Comparison of ENCODE assay signal across 17 cellular contexts in genomic region chr1:6317101-6317760, GRCh38. TPM values are rescaled to one million over a fixed set of nuclear protein-coding genes. Genes with fewer than 3 reads are reported as not detected.
DNase-seq lines count a peak whose midpoint lies in the region; FAIRE-seq and TF ChIP-seq lines count a peak whose summit lies in the region.
"Had no signal": no experiment of that assay in that cellular context is flagged by ENCODE, and none has a peak within 500 bp of the region (broad histone marks: within the 10 kb centered on the region; RNA-seq: fewer than 3 reads in every experiment).

No MANE protein-coding gene starts in this region.

- H3K18ac ChIP-seq in mesendoderm (ENCODE audit: low read length): no peak overlapping the region

- H3K9ac ChIP-seq in mesendoderm (ENCODE audit: low read length): no peak overlapping the region

- no peak overlapping the region for H3K56ac ChIP-seq in mesendoderm (ENCODE audit: low read length)

- peaks cover 5% of the 10 kb centered on the region for H3K4me1 ChIP-seq in mesodermal cell (ENCODE audit: control insufficient read depth, insufficient read depth, low read length, poor library complexity, severe bottlenecking)
- H3K4me1 ChIP-seq in uterus: no peaks in the 10 kb centered on the region
- no peaks in the 10 kb centered on the region for H3K4me1 ChIP-seq in mesendoderm (ENCODE audit: control insufficient read depth, low read depth, low read length)
- H3K4me1 ChIP-seq: sigmoid colon had no signal

- in situ Hi-C loops in Caki2 (cut with HindIII; ENCODE audit: low pct_unique_long_range_greater_than_20kb, low sequenced_read_pairs): no loop called here

- H3K79me1 ChIP-seq in mesendoderm (ENCODE audit: low read length): no peaks in the 10 kb centered on the region

- no peak overlapping the region for H4K8ac ChIP-seq in mesendoderm (ENCODE audit: low read depth, low read length)

- no peak overlapping the region for H4K5ac ChIP-seq in mesendoderm (ENCODE audit: low read length)

- no peak overlapping the region for H3K23ac ChIP-seq in mesendoderm (ENCODE audit: low read length)

- FAIRE-seq in RCC 7860 (lab: Jason Lieb, UNC): no peak
- FAIRE-seq: H1, islet of Langerhans had no signal

- DNase-seq in Caki2 (ENCODE audit: low read depth): peak; percentile 52
- DNase-seq in astrocyte of the hippocampus (ENCODE audit: low read depth, low spot score): peak; percentile 37
- DNase-seq in uterus: no peak
- DNase-seq in mesendoderm: no peak
- no peak for DNase-seq in RCC 7860 (ENCODE audit: low spot score)
- DNase-seq in activated CD4-positive, alpha-beta T cell treated with anti-CD3 and anti-CD28 coated beads, Interleukin-2, amount 50 U/mL, for 48 hours: no peak
- DNase-seq: activated gamma-delta T cell treated with Interleukin-2 at 50 U/mL for 16 hours; effector CD4-positive, alpha-beta T cell; NCI-H2081 treated with DMSO at 0.1 percent for 48 hours; NCI-H69; nucleus accumbens; sigmoid colon; SW 1271 had no signal

- WGBS in mesodermal cell (ENCODE audit: insufficient coverage in 2 of 2), 2 experiments: 92 to 97% methylated on average over 7 to 10 of the region's 11 CpGs
- no CpG with 5 or more reads among the region's 11 CpGs for WGBS in mesendoderm (ENCODE audit: extremely low coverage, insufficient coverage, low lambda C conversion rate)

- H3K36me3 ChIP-seq in KOPT-K1 (ENCODE audit: insufficient read depth, low read length) (peaks cover 71% of the 10 kb centered on the region), mesodermal cell (ENCODE audit: control insufficient read depth, insufficient read depth, low read length) (peaks cover 49% of the 10 kb centered on the region), uterus (no peaks in the 10 kb centered on the region), mesendoderm (ENCODE audit: control insufficient read depth, insufficient read depth, low read length) (no peaks in the 10 kb centered on the region)

- H3K4me2 ChIP-seq in mesendoderm (ENCODE audit: low read length): no peak overlapping the region

- intact Hi-C loops in uterus (cut with DNase I; ENCODE audit: low total_unique reads): no loop called here

- H3K27me3 ChIP-seq in uterus: no peaks in the 10 kb centered on the region
- no peaks in the 10 kb centered on the region for H3K27me3 ChIP-seq in mesendoderm (ENCODE audit: insufficient read depth, low read length, poor library complexity)
- H3K27me3 ChIP-seq: sigmoid colon had no signal

- no peak overlapping the region for H2BK5ac ChIP-seq in mesendoderm (ENCODE audit: low read length)

- no peak overlapping the region for H2BK15ac ChIP-seq in mesendoderm (replicated peaks; ENCODE audit: low read depth)

- H2AK5ac ChIP-seq in mesendoderm (ENCODE audit: low read length): no peak overlapping the region

- H3K79me2 ChIP-seq in mesendoderm (ENCODE audit: control insufficient read depth, insufficient read depth, low read length): no peaks in the 10 kb centered on the region

- H3K9me3 ChIP-seq in KOPT-K1 (ENCODE audit: insufficient read depth, low read length, poor library complexity, severe bottlenecking): no peaks in the 10 kb centered on the region
- no peaks in the 10 kb centered on the region for H3K9me3 ChIP-seq in mesodermal cell (ENCODE audit: control insufficient read depth, low read length)
- H3K9me3 ChIP-seq in uterus: no peaks in the 10 kb centered on the region
- H3K9me3 ChIP-seq: sigmoid colon had no signal

- H2BK120ac ChIP-seq in mesendoderm (ENCODE audit: low read depth, low read length): no peak overlapping the region

- no peak overlapping the region for H3K4ac ChIP-seq in mesendoderm (ENCODE audit: low read depth, low read length)

- H3K4me3 ChIP-seq in mesodermal cell (ENCODE audit: extremely low read depth, insufficient read depth, low read length, poor library complexity, severe bottlenecking): no peak overlapping the region
- no peak overlapping the region for H3K4me3 ChIP-seq in uterus
- H3K4me3 ChIP-seq in mesendoderm (ENCODE audit: low read length): no peak overlapping the region
- H3K4me3 ChIP-seq: sigmoid colon had no signal

- TF ChIP-seq POLR2A in uterus (IDR thresholded peaks at IDR 0.05): no peak

- peak overlapping the region; percentile 80 for H3K27ac ChIP-seq in KOPT-K1 (ENCODE audit: low read depth, low read length, poor library complexity, severe bottlenecking)
- peak overlapping the region; percentile 45 for H3K27ac ChIP-seq in mesodermal cell (ENCODE audit: low read depth, low read length, severe bottlenecking)
- H3K27ac ChIP-seq in uterus: no peak overlapping the region
- H3K27ac ChIP-seq in mesendoderm (ENCODE audit: low read depth, low read length): no peak overlapping the region
- H3K27ac ChIP-seq: sigmoid colon had no signal

- no peak for TF ChIP-seq CTCF in uterus (IDR thresholded peaks at IDR 0.05)

RNA-seq across cellular contexts. Expression of gene GPR153, which starts 56.3 kb away (rescaled TPM):
- total RNA-seq in Caki2 (2014; rRNA removed; shearing (Covaris generic); ENCODE audit: low replicate concordance): 2.4 and 2.9 TPM in 2 replicates
- polyA plus RNA-seq in mesodermal cell (2013, experiment 1 of 2): 7.4 TPM
- 5.2 TPM for polyA plus RNA-seq in mesodermal cell (2013, experiment 2 of 2)
- total RNA-seq in uterus: 10 to 100 TPM in 2 of 4 donors, 1 to 10 TPM in 2; 5.6 to 22.1 (median 10.3) TPM
- polyA plus RNA-seq in mesendoderm (2013, experiment 1 of 2): 0.87 TPM
- 0.88 TPM for polyA plus RNA-seq in mesendoderm (2013, experiment 2 of 2)

Comparison
In these comparisons a context has a peak if more than half of its experiments do, and no peak if none do; other contexts are left out.
1. DNase-seq: peak in Caki2 (single experiment) and astrocyte of the hippocampus (single experiment); none in uterus (0 of 2), mesendoderm (single experiment), RCC 7860 (single experiment) and activated CD4-positive, alpha-beta T cell treated with anti-CD3 and anti-CD28 coated beads, Interleukin-2, amount 50 U/mL, for 48 hours (0 of 2).
2. H3K27ac ChIP-seq: peak in KOPT-K1 (single experiment) and mesodermal cell (single experiment); none in uterus (0 of 2) and mesendoderm (single experiment).